ENCODE assay signal across 7 cellular contexts in the genomic region with DNA sequence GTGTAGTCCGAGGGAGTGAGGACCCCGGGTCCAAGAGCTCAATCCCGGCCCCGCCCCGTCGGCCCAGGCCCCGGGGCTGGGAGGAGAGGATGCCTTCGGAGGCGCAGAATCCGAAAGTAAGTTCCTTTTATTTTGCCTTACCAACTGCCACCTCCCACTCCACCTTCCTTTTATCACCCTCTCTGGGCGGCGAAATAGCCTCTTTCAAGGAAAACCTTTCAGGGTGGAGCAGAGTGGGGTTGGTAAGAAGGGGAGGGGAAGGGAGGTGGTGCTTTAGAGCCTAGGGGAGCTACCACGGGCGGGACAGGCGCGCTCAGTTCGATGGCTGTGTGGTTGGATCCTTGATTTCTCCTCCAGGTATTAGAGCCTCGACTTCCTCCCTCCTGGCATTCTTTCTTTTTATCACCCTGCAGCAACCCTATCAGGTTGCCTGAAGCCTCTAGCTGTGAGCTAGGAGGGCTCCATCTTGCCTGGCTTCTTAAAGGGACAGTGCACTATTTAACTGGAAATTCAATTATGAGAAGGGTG.
DNase-seq lines count a peak whose midpoint lies in the region; TF ChIP-seq lines count a peak whose summit lies in the region.

No MANE protein-coding gene starts in this region.

- H3K27me3 ChIP-seq in H9 (ENCODE audit: insufficient read depth, low read length) (no peaks in the 10 kb centered on the region), iPS-18a (ENCODE audit: control insufficient read depth, insufficient read depth, low read length) (no peaks in the 10 kb centered on the region)

- no peak overlapping the region for H2BK120ac ChIP-seq in H9 (ENCODE audit: low read depth, low read length, poor library complexity, severe bottlenecking)

- H2BK12ac ChIP-seq in H9 (ENCODE audit: insufficient read length, low read depth, low read length) = no peak overlapping the region

- peak overlapping the region; percentile 28 for H3K18ac ChIP-seq in H9 (ENCODE audit: insufficient read length, low read depth, low read length)

- H3K9ac ChIP-seq in H9 (ENCODE audit: extremely low read depth, insufficient read length, low read length) (peak overlapping the region; percentile 61), iPS-18a (ENCODE audit: low read length) (peak overlapping the region; percentile 60)

- H3K4me1 ChIP-seq in H9 (ENCODE audit: insufficient read depth, low read length) (peaks cover 2% of the 10 kb centered on the region; the same call in 1 of the 2 replicates), iPS-18a (ENCODE audit: control insufficient read depth, low read depth, low read length) (peaks cover 6% of the 10 kb centered on the region)

- H3K4me1 Mint-ChIP-seq in H9 = peaks cover 23 to 25% of the 10 kb centered on the region in 2 experiments

- peak overlapping the region; percentile 59 for H2AFZ ChIP-seq in H9 (ENCODE audit: low read length)

- H3K9me3 Mint-ChIP-seq in H9 = peaks cover 66% of the 10 kb centered on the region in 2 experiments

- no peaks in the 10 kb centered on the region for H3K23me2 ChIP-seq in H9 (ENCODE audit: insufficient read length, low read depth, low read length, poor library complexity, severe bottlenecking)

- no peak overlapping the region for H4K8ac ChIP-seq in H9 (replicated peaks; ENCODE audit: insufficient read length, low read depth, low read length)

- H4K91ac ChIP-seq in H9 (ENCODE audit: insufficient read length, low read depth, low read length) = no peak overlapping the region

- no peaks in the 10 kb centered on the region for H3K79me1 ChIP-seq in H9 (ENCODE audit: insufficient read depth, low read depth, low read length, poor library complexity, severe bottlenecking)

- H3T11ph ChIP-seq in H9 (ENCODE audit: low read length) = no peak overlapping the region

- H3K36me3 ChIP-seq in iPS-18a (ENCODE audit: control insufficient read depth, low read depth, low read length) = no peaks in the 10 kb centered on the region

- H2AK5ac ChIP-seq in H9 (ENCODE audit: insufficient read length, low read length) = no peak overlapping the region

- no peak overlapping the region for H4K5ac ChIP-seq in H9 (ENCODE audit: insufficient read length, low read depth, low read length)

- H3K4me3 ChIP-seq in GM12864 (ENCODE audit: low read depth, low read length) (peak overlapping the region; percentile 85), iPS-18a (ENCODE audit: low read length) (peak overlapping the region; percentile 85), skeletal muscle cell (ENCODE audit: low read depth, low read length) (peak overlapping the region; percentile 62)

- peak overlapping the region; percentile 82 for H3K4me2 ChIP-seq in H9 (ENCODE audit: insufficient read depth, insufficient read length, low read length)

- TF ChIP-seq CTCF in GM12864 (IDR thresholded peaks at IDR 0.05; ENCODE audit: low read depth, low read length, missing control alignments) = no peak
- no peak for TF ChIP-seq CTCF in H9 (conservative IDR thresholded peaks at IDR 0.05)

- H3K27me3 Mint-ChIP-seq in H9 (ENCODE audit: low read depth) = no peaks in the 10 kb centered on the region; the same call in 1 of the 2 replicates

- DNase-seq in GM12864 (ENCODE audit: low read depth) (no peak), H9 (peak; percentile 34), NCI-H2227 treated with DMSO at 0.1 percent for 48 hours (lab: John Stamatoyannopoulos, UW) (peak; percentile 8), astrocyte of the hippocampus (ENCODE audit: low read depth, low spot score) (peak; percentile 29), skeletal muscle cell (ENCODE audit: low read depth) (no peak), mucosa of gallbladder (ENCODE audit: low spot score) (no peak)

- no peak overlapping the region for H2BK5ac ChIP-seq in H9 (ENCODE audit: insufficient read length, low read length)

- H3K27ac ChIP-seq in H9 (ENCODE audit: insufficient read length, low read depth, low read length) (peak overlapping the region; percentile 13), iPS-18a (ENCODE audit: low read length) (peak overlapping the region; percentile 49)

- no peak overlapping the region for H2BK20ac ChIP-seq in H9 (ENCODE audit: low read depth, low read length, poor library complexity, severe bottlenecking)

- peaks cover 49% of the 10 kb centered on the region for H3K9me3 ChIP-seq in H9 (ENCODE audit: control insufficient read depth, low read depth, low read length)
- peaks cover 33% of the 10 kb centered on the region for H3K9me3 ChIP-seq in iPS-18a (ENCODE audit: control insufficient read depth, low read depth, low read length)

- WGBS in H9 (ENCODE audit: extremely low coverage, insufficient read length, low lambda C conversion rate) = no CpG with 5 or more reads among the region's 18 CpGs

- H2BK15ac ChIP-seq in H9 (ENCODE audit: low read depth, low read length) = no peak overlapping the region

- H3K4ac ChIP-seq in H9 (ENCODE audit: low read depth, low read length) = no peak overlapping the region

- no peaks in the 10 kb centered on the region for H3K79me2 ChIP-seq in H9 (ENCODE audit: insufficient read depth, low read length)

- no peak overlapping the region for H3K23ac ChIP-seq in H9 (ENCODE audit: insufficient read length, low read depth, low read length)

- no peak overlapping the region for H3K56ac ChIP-seq in H9 (ENCODE audit: insufficient read length, low read depth, low read length)

- peak overlapping the region; percentile 78 to 91 for H3K4me3 Mint-ChIP-seq in H9

- H3K27ac Mint-ChIP-seq in H9 = peak overlapping the region; percentile 63 to 95 (median 82); a peak in 3 of 7 replicates

- H3K14ac ChIP-seq in H9 (ENCODE audit: insufficient read depth, low read length) = peak overlapping the region; percentile 50; the same call in 1 of the 2 replicates

- no peaks in the 10 kb centered on the region for H4K20me1 ChIP-seq in H9 (ENCODE audit: control insufficient read depth, insufficient read depth, insufficient read length)

- peaks cover 0 to 4% (median 0%) of the 10 kb centered on the region in 3 experiments; a peak in 3 of 7 replicates for H3K36me3 Mint-ChIP-seq in H9 (ENCODE audit: insufficient read depth in 1 of 3, low read depth in 3 of 3)

Comparison
In these comparisons a context has a peak if more than half of its experiments do, and no peak if none do; other contexts are left out.
1. DNase-seq: peak in H9 (single experiment), NCI-H2227 treated with DMSO at 0.1 percent for 48 hours (single experiment) and astrocyte of the hippocampus (single experiment); none in GM12864 (single experiment), skeletal muscle cell (single experiment) and mucosa of gallbladder (single experiment).
2. Peak in every context shown above with its lines, with median percentiles within 50 percentile points of each other: H3K4me3 ChIP-seq.